ENCODE assay signal across 1 cellular context in the genomic region with DNA sequence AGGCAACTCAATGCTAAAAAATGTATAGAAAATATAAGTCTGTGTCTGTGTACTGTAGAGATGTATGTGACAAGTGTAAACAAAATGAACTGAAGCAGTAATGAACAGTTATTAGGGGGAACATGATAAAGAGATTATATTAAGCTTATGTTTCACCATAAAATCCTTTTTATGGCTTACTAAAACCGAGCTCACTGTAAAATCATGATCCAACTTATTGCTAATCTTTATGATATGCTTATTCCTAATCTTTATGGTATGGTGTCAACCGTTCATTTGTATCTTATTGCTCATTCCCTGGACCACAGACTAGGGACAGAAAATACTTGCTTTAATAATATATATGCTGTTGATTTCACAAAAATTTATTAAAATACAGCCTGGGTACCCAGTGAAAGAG.
A peak's percentile ranks its signal among the peaks of the same experiment; 100 is the strongest.
TF ChIP-seq lines count a peak whose summit lies in the region.

No MANE protein-coding gene starts in this region.

TF ChIP-seq in HEK293, 187 proteins besides CTCF, POLR2A, EP300 and RAD21 (continued from another document and continues in another):
- TF ChIP-seq, protein P1, sequence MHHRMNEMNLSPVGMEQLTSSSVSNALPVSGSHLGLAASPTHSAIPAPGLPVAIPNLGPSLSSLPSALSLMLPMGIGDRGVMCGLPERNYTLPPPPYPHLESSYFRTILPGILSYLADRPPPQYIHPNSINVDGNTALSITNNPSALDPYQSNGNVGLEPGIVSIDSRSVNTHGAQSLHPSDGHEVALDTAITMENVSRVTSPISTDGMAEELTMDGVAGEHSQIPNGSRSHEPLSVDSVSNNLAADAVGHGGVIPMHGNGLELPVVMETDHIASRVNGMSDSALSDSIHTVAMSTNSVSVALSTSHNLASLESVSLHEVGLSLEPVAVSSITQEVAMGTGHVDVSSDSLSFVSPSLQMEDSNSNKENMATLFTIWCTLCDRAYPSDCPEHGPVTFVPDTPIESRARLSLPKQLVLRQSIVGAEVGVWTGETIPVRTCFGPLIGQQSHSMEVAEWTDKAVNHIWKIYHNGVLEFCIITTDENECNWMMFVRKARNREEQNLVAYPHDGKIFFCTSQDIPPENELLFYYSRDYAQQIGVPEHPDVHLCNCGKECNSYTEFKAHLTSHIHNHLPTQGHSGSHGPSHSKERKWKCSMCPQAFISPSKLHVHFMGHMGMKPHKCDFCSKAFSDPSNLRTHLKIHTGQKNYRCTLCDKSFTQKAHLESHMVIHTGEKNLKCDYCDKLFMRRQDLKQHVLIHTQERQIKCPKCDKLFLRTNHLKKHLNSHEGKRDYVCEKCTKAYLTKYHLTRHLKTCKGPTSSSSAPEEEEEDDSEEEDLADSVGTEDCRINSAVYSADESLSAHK (tag by site-specific recombination; IDR thresholded peaks at IDR 0.05), result peak; percentile 78
- TF ChIP-seq ZNF311 (tag by site-specific recombination; IDR thresholded peaks at IDR 0.05; ENCODE audit: borderline replicate concordance) (no peak), GFI1B (tag by site-specific recombination; IDR thresholded peaks at IDR 0.05) (no peak), ZNF623 (tag by site-specific recombination; IDR thresholded peaks at IDR 0.05) (no peak), ZNF266 (tag by site-specific recombination; IDR thresholded peaks at IDR 0.05; ENCODE audit: low read depth) (no peak), ZNF341 (tag by site-specific recombination; IDR thresholded peaks at IDR 0.05; ENCODE audit: low read depth) (no peak), ZNF658 (tag by site-specific recombination; IDR thresholded peaks at IDR 0.05) (no peak), ZNF830 (tag by site-specific recombination; IDR thresholded peaks at IDR 0.05; ENCODE audit: low read depth) (no peak), ZNF677 (tag by site-specific recombination; IDR thresholded peaks at IDR 0.05) (no peak), GLIS1 (tag by site-specific recombination; IDR thresholded peaks at IDR 0.05) (no peak), SCRT1 (tag by site-specific recombination; IDR thresholded peaks at IDR 0.05; ENCODE audit: borderline replicate concordance) (peak; percentile 61; the same call in 1 of the 2 replicates), SP7 (tag by site-specific recombination; IDR thresholded peaks at IDR 0.05) (no peak), ZBTB11 (tag by site-specific recombination; conservative IDR thresholded peaks at IDR 0.05; ENCODE audit: low read depth) (no peak), ZNF121 (tag by site-specific recombination; IDR thresholded peaks at IDR 0.05) (no peak), ZNF175 (tag by site-specific recombination; IDR thresholded peaks at IDR 0.05) (no peak), FEZF1 (tag by site-specific recombination; IDR thresholded peaks at IDR 0.05) (peak; percentile 98), ZNF48 (tag by site-specific recombination; IDR thresholded peaks at IDR 0.05) (no peak), ZNF211 (tag by site-specific recombination; IDR thresholded peaks at IDR 0.05; ENCODE audit: low read depth) (no peak), ZSCAN18 (tag by site-specific recombination; IDR thresholded peaks at IDR 0.05) (no peak), ZBTB17 (tag by site-specific recombination; IDR thresholded peaks at IDR 0.05) (no peak), ZBTB20 (tag by site-specific recombination; IDR thresholded peaks at IDR 0.05) (peak; percentile 64), ZNF184 (tag by site-specific recombination; IDR thresholded peaks at IDR 0.05) (no peak), ZNF140 (tag by site-specific recombination; IDR thresholded peaks at IDR 0.05) (no peak), EGR2 (tag by site-specific recombination; IDR thresholded peaks at IDR 0.05; ENCODE audit: low read depth) (no peak), MZF1 (tag by site-specific recombination; IDR thresholded peaks at IDR 0.05; ENCODE audit: borderline replicate concordance) (no peak), ZNF560 (tag by site-specific recombination; IDR thresholded peaks at IDR 0.05; ENCODE audit: borderline replicate concordance) (no peak), SP2 (tag by site-specific recombination; IDR thresholded peaks at IDR 0.05) (no peak), ZNF785 (tag by site-specific recombination; IDR thresholded peaks at IDR 0.05) (no peak), ZNF664 (tag by site-specific recombination; IDR thresholded peaks at IDR 0.05) (no peak), YY2 (tag by site-specific recombination; IDR thresholded peaks at IDR 0.05) (no peak), ZNF214 (tag by site-specific recombination; IDR thresholded peaks at IDR 0.05; ENCODE audit: borderline replicate concordance) (no peak), ZNF157 (tag by site-specific recombination; IDR thresholded peaks at IDR 0.05) (no peak), KLF9 (tag by site-specific recombination; IDR thresholded peaks at IDR 0.05; ENCODE audit: low read depth) (no peak), HOXA7 (CRISPR knock-in tag; IDR thresholded peaks at IDR 0.05; ENCODE audit: borderline replicate concordance) (no peak)
- TF ChIP-seq, protein P2, sequence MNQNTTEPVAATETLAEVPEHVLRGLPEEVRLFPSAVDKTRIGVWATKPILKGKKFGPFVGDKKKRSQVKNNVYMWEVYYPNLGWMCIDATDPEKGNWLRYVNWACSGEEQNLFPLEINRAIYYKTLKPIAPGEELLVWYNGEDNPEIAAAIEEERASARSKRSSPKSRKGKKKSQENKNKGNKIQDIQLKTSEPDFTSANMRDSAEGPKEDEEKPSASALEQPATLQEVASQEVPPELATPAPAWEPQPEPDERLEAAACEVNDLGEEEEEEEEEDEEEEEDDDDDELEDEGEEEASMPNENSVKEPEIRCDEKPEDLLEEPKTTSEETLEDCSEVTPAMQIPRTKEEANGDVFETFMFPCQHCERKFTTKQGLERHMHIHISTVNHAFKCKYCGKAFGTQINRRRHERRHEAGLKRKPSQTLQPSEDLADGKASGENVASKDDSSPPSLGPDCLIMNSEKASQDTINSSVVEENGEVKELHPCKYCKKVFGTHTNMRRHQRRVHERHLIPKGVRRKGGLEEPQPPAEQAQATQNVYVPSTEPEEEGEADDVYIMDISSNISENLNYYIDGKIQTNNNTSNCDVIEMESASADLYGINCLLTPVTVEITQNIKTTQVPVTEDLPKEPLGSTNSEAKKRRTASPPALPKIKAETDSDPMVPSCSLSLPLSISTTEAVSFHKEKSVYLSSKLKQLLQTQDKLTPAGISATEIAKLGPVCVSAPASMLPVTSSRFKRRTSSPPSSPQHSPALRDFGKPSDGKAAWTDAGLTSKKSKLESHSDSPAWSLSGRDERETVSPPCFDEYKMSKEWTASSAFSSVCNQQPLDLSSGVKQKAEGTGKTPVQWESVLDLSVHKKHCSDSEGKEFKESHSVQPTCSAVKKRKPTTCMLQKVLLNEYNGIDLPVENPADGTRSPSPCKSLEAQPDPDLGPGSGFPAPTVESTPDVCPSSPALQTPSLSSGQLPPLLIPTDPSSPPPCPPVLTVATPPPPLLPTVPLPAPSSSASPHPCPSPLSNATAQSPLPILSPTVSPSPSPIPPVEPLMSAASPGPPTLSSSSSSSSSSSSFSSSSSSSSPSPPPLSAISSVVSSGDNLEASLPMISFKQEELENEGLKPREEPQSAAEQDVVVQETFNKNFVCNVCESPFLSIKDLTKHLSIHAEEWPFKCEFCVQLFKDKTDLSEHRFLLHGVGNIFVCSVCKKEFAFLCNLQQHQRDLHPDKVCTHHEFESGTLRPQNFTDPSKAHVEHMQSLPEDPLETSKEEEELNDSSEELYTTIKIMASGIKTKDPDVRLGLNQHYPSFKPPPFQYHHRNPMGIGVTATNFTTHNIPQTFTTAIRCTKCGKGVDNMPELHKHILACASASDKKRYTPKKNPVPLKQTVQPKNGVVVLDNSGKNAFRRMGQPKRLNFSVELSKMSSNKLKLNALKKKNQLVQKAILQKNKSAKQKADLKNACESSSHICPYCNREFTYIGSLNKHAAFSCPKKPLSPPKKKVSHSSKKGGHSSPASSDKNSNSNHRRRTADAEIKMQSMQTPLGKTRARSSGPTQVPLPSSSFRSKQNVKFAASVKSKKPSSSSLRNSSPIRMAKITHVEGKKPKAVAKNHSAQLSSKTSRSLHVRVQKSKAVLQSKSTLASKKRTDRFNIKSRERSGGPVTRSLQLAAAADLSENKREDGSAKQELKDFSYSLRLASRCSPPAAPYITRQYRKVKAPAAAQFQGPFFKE (tag by site-specific recombination; IDR thresholded peaks at IDR 0.05; ENCODE audit: borderline replicate concordance), result no peak
- TF ChIP-seq, protein P3, sequence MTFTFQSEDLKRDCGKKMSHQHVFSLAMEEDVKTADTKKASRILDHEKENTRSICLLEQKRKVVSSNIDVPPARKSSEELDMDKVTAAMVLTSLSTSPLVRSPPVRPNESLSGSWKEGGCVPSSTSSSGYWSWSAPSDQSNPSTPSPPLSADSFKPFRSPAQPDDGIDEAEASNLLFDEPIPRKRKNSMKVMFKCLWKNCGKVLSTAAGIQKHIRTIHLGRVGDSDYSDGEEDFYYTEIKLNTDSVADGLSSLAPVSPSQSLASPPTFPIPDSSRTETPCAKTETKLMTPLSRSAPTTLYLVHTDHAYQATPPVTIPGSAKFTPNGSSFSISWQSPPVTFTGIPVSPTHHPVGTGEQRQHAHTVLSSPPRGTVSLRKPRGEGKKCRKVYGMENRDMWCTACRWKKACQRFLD (tag by site-specific recombination; IDR thresholded peaks at IDR 0.05), result no peak
- TF ChIP-seq, protein P4, sequence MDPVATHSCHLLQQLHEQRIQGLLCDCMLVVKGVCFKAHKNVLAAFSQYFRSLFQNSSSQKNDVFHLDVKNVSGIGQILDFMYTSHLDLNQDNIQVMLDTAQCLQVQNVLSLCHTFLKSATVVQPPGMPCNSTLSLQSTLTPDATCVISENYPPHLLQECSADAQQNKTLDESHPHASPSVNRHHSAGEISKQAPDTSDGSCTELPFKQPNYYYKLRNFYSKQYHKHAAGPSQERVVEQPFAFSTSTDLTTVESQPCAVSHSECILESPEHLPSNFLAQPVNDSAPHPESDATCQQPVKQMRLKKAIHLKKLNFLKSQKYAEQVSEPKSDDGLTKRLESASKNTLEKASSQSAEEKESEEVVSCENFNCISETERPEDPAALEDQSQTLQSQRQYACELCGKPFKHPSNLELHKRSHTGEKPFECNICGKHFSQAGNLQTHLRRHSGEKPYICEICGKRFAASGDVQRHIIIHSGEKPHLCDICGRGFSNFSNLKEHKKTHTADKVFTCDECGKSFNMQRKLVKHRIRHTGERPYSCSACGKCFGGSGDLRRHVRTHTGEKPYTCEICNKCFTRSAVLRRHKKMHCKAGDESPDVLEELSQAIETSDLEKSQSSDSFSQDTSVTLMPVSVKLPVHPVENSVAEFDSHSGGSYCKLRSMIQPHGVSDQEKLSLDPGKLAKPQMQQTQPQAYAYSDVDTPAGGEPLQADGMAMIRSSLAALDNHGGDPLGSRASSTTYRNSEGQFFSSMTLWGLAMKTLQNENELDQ (tag by site-specific recombination; IDR thresholded peaks at IDR 0.05; ENCODE audit: low read depth), result no peak
- TF ChIP-seq, protein P5, sequence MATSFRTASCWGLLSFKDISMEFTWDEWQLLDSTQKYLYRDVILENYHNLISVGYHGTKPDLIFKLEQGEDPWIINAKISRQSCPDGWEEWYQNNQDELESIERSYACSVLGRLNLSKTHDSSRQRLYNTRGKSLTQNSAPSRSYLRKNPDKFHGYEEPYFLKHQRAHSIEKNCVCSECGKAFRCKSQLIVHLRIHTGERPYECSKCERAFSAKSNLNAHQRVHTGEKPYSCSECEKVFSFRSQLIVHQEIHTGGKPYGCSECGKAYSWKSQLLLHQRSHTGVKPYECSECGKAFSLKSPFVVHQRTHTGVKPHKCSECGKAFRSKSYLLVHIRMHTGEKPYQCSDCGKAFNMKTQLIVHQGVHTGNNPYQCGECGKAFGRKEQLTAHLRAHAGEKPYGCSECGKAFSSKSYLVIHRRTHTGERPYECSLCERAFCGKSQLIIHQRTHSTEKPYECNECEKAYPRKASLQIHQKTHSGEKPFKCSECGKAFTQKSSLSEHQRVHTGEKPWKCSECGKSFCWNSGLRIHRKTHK (tag by site-specific recombination; IDR thresholded peaks at IDR 0.05), result no peak
- TF ChIP-seq, protein P6, sequence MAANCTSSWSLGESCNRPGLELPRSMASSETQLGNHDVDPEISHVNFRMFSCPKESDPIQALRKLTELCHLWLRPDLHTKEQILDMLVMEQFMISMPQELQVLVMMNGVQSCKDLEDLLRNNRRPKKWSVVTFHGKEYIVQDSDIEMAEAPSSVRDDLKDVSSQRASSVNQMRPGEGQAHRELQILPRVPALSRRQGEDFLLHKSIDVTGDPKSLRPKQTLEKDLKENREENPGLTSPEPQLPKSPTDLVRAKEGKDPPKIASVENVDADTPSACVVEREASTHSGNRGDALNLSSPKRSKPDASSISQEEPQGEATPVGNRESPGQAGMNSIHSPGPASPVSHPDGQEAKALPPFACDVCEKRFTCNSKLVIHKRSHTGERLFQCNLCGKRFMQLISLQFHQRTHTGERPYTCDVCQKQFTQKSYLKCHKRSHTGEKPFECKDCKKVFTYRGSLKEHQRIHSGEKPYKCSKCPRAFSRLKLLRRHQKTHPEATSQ (tag by site-specific recombination; IDR thresholded peaks at IDR 0.05), result no peak
